9 cellular contexts compared by ENCODE assay signal in genomic region chr14:91264151-91265150, GRCh38. TPM values are rescaled to one million over a fixed set of nuclear protein-coding genes. Genes with fewer than 3 reads are reported as not detected.
DNase-seq lines count a peak whose midpoint lies in the region; ATAC-seq and TF ChIP-seq lines count a peak whose summit lies in the region.
"Had no signal": no experiment of that assay in that cellular context is flagged by ENCODE, and none has a peak within 500 bp of the region (broad histone marks: within the 10 kb centered on the region; RNA-seq: fewer than 3 reads in every experiment).

No MANE protein-coding gene starts in this region.

- peak; percentile 76 for DNase-seq in activated effector memory CD4-positive, alpha-beta T cell treated with anti-CD3 and anti-CD28 coated beads, Interleukin-2, amount 50 U/mL, for 16 hours
- no peak for DNase-seq in activated effector memory CD4-positive, alpha-beta T cell treated with Interleukin-2 at 50 U/mL for 16 hours
- no peak for DNase-seq in central memory CD8-positive, alpha-beta T cell (ENCODE audit: low spot score in 2 of 2)
- DNase-seq in lower lobe of right lung (peak; percentile 60), transverse colon (peak; percentile 38), hippocampal formation (lab: John Stamatoyannopoulos, UW) (no peak)

- H3K27me3 ChIP-seq in lower lobe of right lung (ENCODE audit: low read depth) (peaks cover 12% of the 10 kb centered on the region), transverse colon (peaks cover 8% of the 10 kb centered on the region)

- peaks cover 25% of the 10 kb centered on the region for H3K4me1 ChIP-seq in lower lobe of right lung
- H3K4me1 ChIP-seq in transverse colon = peaks cover 4 to 17% (median 13%) of the 10 kb centered on the region in 4 donors

- ATAC-seq in central memory CD8-positive, alpha-beta T cell (replicated peaks; ENCODE audit: extremely low read depth, poor library complexity, severe bottlenecking) = peak; percentile 26
- peak; percentile 66 to 72 for ATAC-seq in lower lobe of right lung
- no peak for ATAC-seq in HG03045 (IDR thresholded peaks at IDR 0.05; ENCODE audit: unreplicated experiment)
- ATAC-seq in HG02973 (IDR thresholded peaks at IDR 0.05; ENCODE audit: unreplicated experiment) = no peak

- TF ChIP-seq CTCF in lower lobe of right lung (IDR thresholded peaks at IDR 0.05) (no peak), transverse colon (IDR thresholded peaks at IDR 0.05) (no peak)

- H3K4me1 Mint-ChIP-seq in central memory CD8-positive, alpha-beta T cell = peaks cover 62% of the 10 kb centered on the region

- peaks cover 43% of the 10 kb centered on the region for H3K36me3 Mint-ChIP-seq in central memory CD8-positive, alpha-beta T cell (ENCODE audit: insufficient read depth)

- TF ChIP-seq POLR2A in transverse colon (IDR thresholded peaks at IDR 0.05) = no peak

- peak overlapping the region; percentile 57 for H3K4me3 ChIP-seq in lower lobe of right lung
- peak overlapping the region in 3 of 4 donors; percentile 18 to 48 (median 39) for H3K4me3 ChIP-seq in transverse colon
- H3K4me3 ChIP-seq: PC-9 had no signal

- intact Hi-C loops in lower lobe of right lung (cut with DNase I) (no loop called here), transverse colon (cut with DNase I; ENCODE audit: low total_unique reads) (no loop called here)

- peak overlapping the region; percentile 62 for H3K4me3 Mint-ChIP-seq in central memory CD8-positive, alpha-beta T cell

- TF ChIP-seq EP300 in transverse colon (IDR thresholded peaks at IDR 0.05; ENCODE audit: low read depth) = no peak

- no peaks in the 10 kb centered on the region for H3K9me3 Mint-ChIP-seq in central memory CD8-positive, alpha-beta T cell

- in situ Hi-C loops in transverse colon (cut with MboI; ENCODE audit: low pct_ligation_motif_present in 1 of 4, low pct_unique_long_range_greater_than_20kb in 1 of 4, low sequenced_read_pairs in 3 of 4) = no loop called here

- 15 to 31% methylated on average over 9 to 67 of the region's 69 CpGs for WGBS in transverse colon (ENCODE audit: low coverage in 1 of 2), 2 donors

- H3K27me3 Mint-ChIP-seq in central memory CD8-positive, alpha-beta T cell = no peaks in the 10 kb centered on the region

- H3K27ac ChIP-seq in lower lobe of right lung (no peak overlapping the region), transverse colon (peak overlapping the region in 1 of 4 donors; percentile 4)
- H3K27ac ChIP-seq: PC-9 had no signal

- peak overlapping the region; percentile 82 for H3K27ac Mint-ChIP-seq in central memory CD8-positive, alpha-beta T cell (ENCODE audit: low read depth)

- H3K9me3 ChIP-seq in lower lobe of right lung (no peaks in the 10 kb centered on the region), transverse colon (no peaks in the 10 kb centered on the region)

- H3K36me3 ChIP-seq in lower lobe of right lung (no peaks in the 10 kb centered on the region), transverse colon (no peaks in the 10 kb centered on the region)

RNA-seq across cellular contexts. Expression of gene GPR68, which starts 19.9 kb away (rescaled TPM):
- total RNA-seq in lower lobe of right lung = 3.4 TPM
- total RNA-seq in transverse colon = under 1 TPM in 3 of 4 donors, not detected in 1; 0.48 to 0.80 (median 0.55) TPM
- total RNA-seq: PC-9 had no signal

Comparison
In these comparisons a context has a peak if more than half of its experiments do, and no peak if none do; other contexts are left out.
1. DNase-seq: peak in activated effector memory CD4-positive, alpha-beta T cell treated with anti-CD3 and anti-CD28 coated beads, Interleukin-2, amount 50 U/mL, for 16 hours (single experiment), lower lobe of right lung (single experiment) and transverse colon (single experiment); none in activated effector memory CD4-positive, alpha-beta T cell treated with Interleukin-2 at 50 U/mL for 16 hours (single experiment), central memory CD8-positive, alpha-beta T cell (0 of 2) and hippocampal formation (0 of 2).
2. ATAC-seq: peak in central memory CD8-positive, alpha-beta T cell (single experiment) and lower lobe of right lung (2 of 2); none in HG03045 (single experiment) and HG02973 (single experiment).